Comparison of ENCODE assay signal across 8 cellular contexts in genomic region chr4:184448828-184449227, GRCh38. TPM values are rescaled to one million over a fixed set of nuclear protein-coding genes. Genes with fewer than 3 reads are reported as not detected.
DNase-seq lines count a peak whose midpoint lies in the region; ATAC-seq and TF ChIP-seq lines count a peak whose summit lies in the region.

No MANE protein-coding gene starts in this region.

- peak overlapping the region; percentile 56 for H3K27ac ChIP-seq in colonic mucosa
- H3K27ac ChIP-seq in tibial artery = peak overlapping the region; percentile 51 to 64
- no peak overlapping the region for H3K27ac ChIP-seq in WERI-Rb-1

- no peaks in the 10 kb centered on the region for H3K9me3 ChIP-seq in colonic mucosa
- no peaks in the 10 kb centered on the region for H3K9me3 ChIP-seq in tibial artery
- H3K9me3 ChIP-seq in WERI-Rb-1 (ENCODE audit: severe bottlenecking) = no peaks in the 10 kb centered on the region

- H3K36me3 ChIP-seq in colonic mucosa (no peaks in the 10 kb centered on the region), tibial artery (no peaks in the 10 kb centered on the region), WERI-Rb-1 (no peaks in the 10 kb centered on the region)

- no peak for TF ChIP-seq CTCF in colonic mucosa (IDR thresholded peaks at IDR 0.05)
- TF ChIP-seq CTCF in tibial artery (IDR thresholded peaks at IDR 0.05) = no peak
- TF ChIP-seq CTCF in WERI-Rb-1 (IDR thresholded peaks at IDR 0.05; ENCODE audit: low read depth, low read length) = no peak

- intact Hi-C loops in colonic mucosa (cut with DNase I) (no loop called here), tibial artery (cut with DNase I; ENCODE audit: low total_unique reads) (no loop called here)

- H3K27me3 ChIP-seq in colonic mucosa (no peaks in the 10 kb centered on the region), tibial artery (no peaks in the 10 kb centered on the region), WERI-Rb-1 (ENCODE audit: insufficient read depth, low read depth, severe bottlenecking) (no peaks in the 10 kb centered on the region)

- peak overlapping the region; percentile 30 to 36 for H3K9ac ChIP-seq in colonic mucosa (ENCODE audit: low read depth in 2 of 2, low read length in 2 of 2)

- ATAC-seq in GM21576 (IDR thresholded peaks at IDR 0.05; ENCODE audit: unreplicated experiment) = no peak

- peak overlapping the region; percentile 20 for H3K4me3 ChIP-seq in colonic mucosa
- H3K4me3 ChIP-seq in tibial artery = peak overlapping the region; percentile 31 to 41
- H3K4me3 ChIP-seq in WERI-Rb-1 (ENCODE audit: low read depth, low read length) = no peak overlapping the region

- H3K4me1 ChIP-seq in colonic mucosa (no peaks in the 10 kb centered on the region), tibial artery (peaks cover 0 to 86% (median 52%) of the 10 kb centered on the region in 4 donors)

- peak; percentile 60 for DNase-seq in activated CD8-positive, alpha-beta memory T cell treated with anti-CD3 and anti-CD28 coated beads for 24 hours
- no peak for DNase-seq in activated CD8-positive, alpha-beta memory T cell treated with anti-CD3 and anti-CD28 coated beads, Interleukin-2, amount 50 U/mL, for 4 hours
- DNase-seq in NCI-H226 (peak; percentile 67), colonic mucosa (no peak), medulla oblongata (ENCODE audit: extremely low spot score) (peak; percentile 92), tibial artery (peak in 1 of 2 donors; percentile 49), WERI-Rb-1 (no peak)

RNA-seq across cellular contexts. Expression of gene IRF2, which starts 25.5 kb away (rescaled TPM):
- total RNA-seq in colonic mucosa = 10 to 100 TPM; 36.2 to 61.9 TPM

Comparison
In these comparisons a context has a peak if more than half of its experiments do, and no peak if none do; other contexts are left out.
1. DNase-seq: peak in activated CD8-positive, alpha-beta memory T cell treated with anti-CD3 and anti-CD28 coated beads for 24 hours (single experiment), NCI-H226 (single experiment) and medulla oblongata (single experiment); none in activated CD8-positive, alpha-beta memory T cell treated with anti-CD3 and anti-CD28 coated beads, Interleukin-2, amount 50 U/mL, for 4 hours (single experiment), colonic mucosa (single experiment) and WERI-Rb-1 (single experiment).